Comparison of ENCODE assay signal across 19 cellular contexts in the genomic region with DNA sequence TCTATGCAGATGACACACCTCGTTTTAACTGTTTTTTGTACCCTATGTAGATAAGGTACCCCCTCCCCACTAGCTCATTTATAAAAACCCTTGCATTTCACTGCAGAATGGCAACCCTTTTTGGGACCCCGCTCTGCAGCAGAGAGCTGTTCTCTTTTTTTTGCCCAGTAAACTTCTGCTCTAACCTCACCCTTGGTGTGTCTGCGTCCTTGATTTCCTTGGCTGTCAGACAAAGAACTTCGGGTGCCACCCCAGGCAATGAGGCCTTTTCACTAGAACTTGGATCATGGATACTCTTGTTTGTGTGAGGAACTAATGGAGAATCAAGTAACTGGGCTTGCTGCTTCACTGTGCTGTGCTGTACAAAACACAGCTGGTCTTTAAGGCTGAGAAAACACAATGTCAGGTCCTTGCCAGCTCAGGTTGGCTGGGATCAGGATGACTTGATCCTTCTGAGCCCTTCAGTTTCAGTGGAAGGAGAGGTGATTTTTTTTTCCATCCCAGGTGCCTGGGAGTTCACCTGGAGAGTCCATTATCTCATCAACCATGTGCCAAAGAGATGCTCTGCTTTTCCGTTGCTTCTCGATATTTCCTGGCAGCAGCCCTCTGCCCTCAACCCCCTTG.
DNase-seq lines count a peak whose midpoint lies in the region; ATAC-seq and TF ChIP-seq lines count a peak whose summit lies in the region.
"Had no signal": no experiment of that assay in that cellular context is flagged by ENCODE, and none has a peak within 500 bp of the region (broad histone marks: within the 10 kb centered on the region; RNA-seq: fewer than 3 reads in every experiment).

No MANE protein-coding gene starts in this region.

- 0 out of 2 replicates have a peak overlapping the region, but pooled peaks have one; percentile 30 for H3K14ac ChIP-seq in IMR-90 (replicated peaks; ENCODE audit: low read depth, low read length)

- intact Hi-C loops in IMR-90 (cut with micrococcal nuclease): no loop called here
- intact Hi-C loops in right cardiac atrium (cut with DNase I): no loop called here

- H3K9me3 ChIP-seq in GM23248 (ENCODE audit: low read depth) (no peaks in the 10 kb centered on the region), IMR-90 (ENCODE audit: control insufficient read depth, insufficient read depth, low read length) (no peaks in the 10 kb centered on the region), right cardiac atrium (ENCODE audit: control insufficient read depth, low read length) (no peaks in the 10 kb centered on the region), parathyroid adenoma (ENCODE audit: control insufficient read depth, low read length) (no peaks in the 10 kb centered on the region)
- H3K9me3 ChIP-seq: gastroesophageal sphincter had no signal

- BruUV-seq in IMR-90 (replicated peaks; lab: Mats Ljungman, UMichigan): no TSS peak

- H3K4me2 ChIP-seq in GM23248 (ENCODE audit: unreplicated experiment): peak overlapping the region; percentile 34
- H3K4me2 ChIP-seq in IMR-90 (ENCODE audit: low read depth, low read length): no peak overlapping the region
- peak overlapping the region; percentile 48 for H3K4me2 ChIP-seq in parathyroid adenoma (ENCODE audit: low read length)

- CTCF ChIA-PET in IMR-90 (lab: Yijun Ruan, JAX): interaction anchor here (0.6 kb wide), 1 partner anchor 13 kb away, joined by 3 read pairs; no protein-coding TSS in a partner anchor

- H4K91ac ChIP-seq in IMR-90 (ENCODE audit: insufficient read depth, low read depth, low read length): peak overlapping the region; percentile 65

- H4K5ac ChIP-seq in IMR-90 (ENCODE audit: low read depth, low read length): peak overlapping the region; percentile 17; the same call in 1 of the 2 replicates

- peak overlapping the region; percentile 30 for H2AK9ac ChIP-seq in IMR-90 (replicated peaks; ENCODE audit: low read depth, low read length, poor library complexity)

- POLR2A ChIA-PET in IMR-90 (lab: Charles Lee; ENCODE audit: unreplicated experiment): no interaction called here

- no peak overlapping the region for H3K23ac ChIP-seq in IMR-90 (ENCODE audit: low read depth, low read length)

- DNase-seq in GM23248: no peak
- no peak for DNase-seq in IMR-90
- DNase-seq in right cardiac atrium: no peak
- no peak for DNase-seq in RPMI8226
- no peak for DNase-seq in NCI-H1417 treated with DMSO at 0.1 percent for 48 hours (lab: John Stamatoyannopoulos, UW)
- DNase-seq: activated CD4-positive, alpha-beta T cell treated with anti-CD3 and anti-CD28 coated beads for 36 hours; activated CD8-positive, alpha-beta memory T cell treated with anti-CD3 and anti-CD28 coated beads for 24 hours; activated gamma-delta T cell treated with Interleukin-2 at 50 U/mL for 16 hours; activated T-cell treated with anti-CD3 and anti-CD28 coated beads, Interleukin-2, amount 50 U/mL, for 1 hour; CD4-positive, alpha-beta T cell; DMS 273 treated with DMSO at 0.1 percent for 48 hours; Kasumi-1; NCI-H1694 treated with DMSO at 0.1 percent for 48 hours; NCI-H526; stimulated activated naive CD4-positive, alpha-beta T cell treated with Interleukin-2 at 50 U/mL for 16 hours had no signal

- TF ChIP-seq CTCF in IMR-90 (conservative IDR thresholded peaks at IDR 0.05; ENCODE audit: low read depth, low read length): no peak
- no peak for TF ChIP-seq CTCF in parathyroid adenoma (IDR thresholded peaks at IDR 0.05)

- H4K20me1 ChIP-seq in GM23248 (ENCODE audit: insufficient read depth) (no peaks in the 10 kb centered on the region), IMR-90 (ENCODE audit: insufficient read depth, low read length) (no peaks in the 10 kb centered on the region)

- no peaks in the 10 kb centered on the region for H3K79me1 ChIP-seq in IMR-90 (ENCODE audit: low read depth in 1 of 2, low read length in 2 of 2)

- H2BK120ac ChIP-seq in IMR-90 (ENCODE audit: low read depth, low read length): peak overlapping the region; percentile 81

- peak overlapping the region; percentile 58 for H3K4ac ChIP-seq in IMR-90 (ENCODE audit: low read depth, low read length)

- no peak for TF ChIP-seq POLR2A in IMR-90 (IDR thresholded peaks at IDR 0.05; ENCODE audit: low read depth, low read length)

- H4K8ac ChIP-seq in IMR-90 (ENCODE audit: low read depth in 2 of 2, low read length in 2 of 2): peak overlapping the region; percentile 64 to 81; a peak in 3 of 4 replicates

- no peak overlapping the region for H2AFZ ChIP-seq in GM23248
- H2AFZ ChIP-seq in IMR-90 (replicated peaks; ENCODE audit: low read length, poor library complexity): peak overlapping the region; percentile 77
- H2AFZ ChIP-seq in parathyroid adenoma: peak overlapping the region; percentile 36

- H2BK15ac ChIP-seq in IMR-90 (ENCODE audit: low read depth, low read length): no peak overlapping the region; the same call in 2 of the 3 replicates

- H3K56ac ChIP-seq in IMR-90 (ENCODE audit: extremely low read depth, insufficient read depth, low read length): no peak overlapping the region

- H3K79me2 ChIP-seq in GM23248 (ENCODE audit: insufficient read depth) (no peaks in the 10 kb centered on the region), parathyroid adenoma (no peaks in the 10 kb centered on the region)

- H3F3A ChIP-seq in GM23248 (ENCODE audit: insufficient read depth): 0 out of 2 replicates have a peak, but pooled peaks cover 11% of the 10 kb centered on the region

- no peaks in the 10 kb centered on the region for H3K27me3 ChIP-seq in GM23248 (replicated peaks; ENCODE audit: insufficient read depth)
- no peaks in the 10 kb centered on the region for H3K27me3 ChIP-seq in IMR-90 (ENCODE audit: control insufficient read depth, insufficient read depth, low read length)
- no peaks in the 10 kb centered on the region for H3K27me3 ChIP-seq in right cardiac atrium (ENCODE audit: control insufficient read depth, insufficient read depth)
- H3K27me3 ChIP-seq in parathyroid adenoma (ENCODE audit: control insufficient read depth, insufficient read depth, low read length): no peaks in the 10 kb centered on the region
- H3K27me3 ChIP-seq: gastroesophageal sphincter had no signal

- H2BK5ac ChIP-seq in IMR-90 (ENCODE audit: low read depth, low read length, poor library complexity, severe bottlenecking): no peak overlapping the region

- H2AK5ac ChIP-seq in IMR-90 (ENCODE audit: low read depth, low read length): peak overlapping the region; percentile 10; the same call in 1 of the 2 replicates

- H3K4me1 ChIP-seq in GM23248 (ENCODE audit: insufficient read depth) (peaks cover 15% of the 10 kb centered on the region), IMR-90 (ENCODE audit: control insufficient read depth, insufficient read depth, low read length) (peaks cover 2% of the 10 kb centered on the region), right cardiac atrium (ENCODE audit: control insufficient read depth, insufficient read depth, low read length) (peaks cover 12% of the 10 kb centered on the region), parathyroid adenoma (peaks cover 29% of the 10 kb centered on the region)

- dilution Hi-C loops in IMR-90 (cut with HindIII; ENCODE audit: low sequenced_read_pairs, unreplicated experiment): no loop called here

- no peaks in the 10 kb centered on the region for H3K9me1 ChIP-seq in IMR-90 (ENCODE audit: insufficient read depth, low read length)

- peak overlapping the region; percentile 66 for H2BK20ac ChIP-seq in IMR-90 (ENCODE audit: low read depth, low read length)

- ATAC-seq in IMR-90 (ENCODE audit: low read depth): no peak
- no peak for ATAC-seq in right cardiac atrium
- ATAC-seq in HG02840 (IDR thresholded peaks at IDR 0.05; ENCODE audit: low FRiP score, unreplicated experiment): no peak
- ATAC-seq in HG03378 (IDR thresholded peaks at IDR 0.05; ENCODE audit: unreplicated experiment): no peak
- ATAC-seq: activated CD4-positive, alpha-beta T cell treated with anti-CD3 and anti-CD28 coated beads for 36 hours; gastroesophageal sphincter had no signal

- TF ChIP-seq RAD21 in IMR-90 (IDR thresholded peaks at IDR 0.05; ENCODE audit: low read length): no peak

- H3K27ac ChIP-seq in GM23248 (no peak overlapping the region), IMR-90 (ENCODE audit: insufficient read depth, low read length) (no peak overlapping the region), right cardiac atrium (ENCODE audit: low read length) (peak overlapping the region; percentile 12), parathyroid adenoma (peak overlapping the region; percentile 74)
- H3K27ac ChIP-seq: gastroesophageal sphincter had no signal

- H3K9me2 ChIP-seq in GM23248 (ENCODE audit: insufficient read depth): no peaks in the 10 kb centered on the region

- no peaks in the 10 kb centered on the region for H3K36me3 ChIP-seq in GM23248 (ENCODE audit: low read depth)
- no peaks in the 10 kb centered on the region for H3K36me3 ChIP-seq in IMR-90 (ENCODE audit: control insufficient read depth, insufficient read depth, low read length)
- H3K36me3 ChIP-seq in parathyroid adenoma (ENCODE audit: control insufficient read depth, insufficient read depth, low read length): no peaks in the 10 kb centered on the region
- H3K36me3 ChIP-seq: gastroesophageal sphincter had no signal

- H3K9ac ChIP-seq in GM23248 (no peak overlapping the region), IMR-90 (ENCODE audit: low read depth, low read length) (no peak overlapping the region), parathyroid adenoma (no peak overlapping the region)

- H3K4me3 ChIP-seq in GM23248 (no peak overlapping the region), IMR-90 (ENCODE audit: insufficient read depth, low read depth, low read length) (no peak overlapping the region), right cardiac atrium (ENCODE audit: low read length) (no peak overlapping the region), parathyroid adenoma (ENCODE audit: low read depth, low read length) (no peak overlapping the region)
- H3K4me3 ChIP-seq: gastroesophageal sphincter had no signal

- in situ Hi-C loops in GM23248 (cut with MboI): no loop called here
- in situ Hi-C loops in IMR-90 (cut with MboI; ENCODE audit: low sequenced_read_pairs): no loop called here

- H3K18ac ChIP-seq in IMR-90 (ENCODE audit: low read depth, low read length): no peak overlapping the region; the same call in 1 of the 2 replicates

- WGBS in GM23248 (ENCODE audit: low coverage in 1 of 2, low lambda C conversion rate in 2 of 2, missing lambda C conversion rate in 2 of 2), 2 experiments: 54 to 55% methylated on average over 6 of the region's 6 CpGs
- 100% methylated on average over 1 of the region's 6 CpGs; no CpG with 5 or more reads in 1 of the 2 experiments for WGBS in IMR-90 (ENCODE audit: extremely low coverage in 2 of 2, insufficient read length in 1 of 2), 2 experiments
- 66% methylated on average over 6 of the region's 6 CpGs for WGBS in right cardiac atrium

TF ChIP-seq in IMR-90, 13 proteins besides CTCF, POLR2A, EP300 and RAD21 (continues in another document):
- no peak for TF ChIP-seq CEBPB (IDR thresholded peaks at IDR 0.05; ENCODE audit: low read depth, low read length)
- no peak for TF ChIP-seq RCOR1 (IDR thresholded peaks at IDR 0.05; ENCODE audit: insufficient replicate concordance, low read length)

Comparison
In these comparisons a context has a peak if more than half of its experiments do, and no peak if none do; other contexts are left out.
1. H3K27ac ChIP-seq: peak in right cardiac atrium (single experiment) and parathyroid adenoma (single experiment); none in GM23248 (single experiment) and IMR-90 (single experiment).